In genomic region chr11:112086422-112087191, GRCh38 we compare ENCODE assay signal across 8 cellular contexts. TPM values are rescaled to one million over a fixed set of nuclear protein-coding genes. Genes with fewer than 3 reads are reported as not detected.
DNase-seq lines count a peak whose midpoint lies in the region; ATAC-seq and TF ChIP-seq lines count a peak whose summit lies in the region.

TSS of gene SDHD (plus strand) at chr11:112086873. CDS start at chr11:112086908, 35 bp downstream.
TSS of gene TIMM8B (minus strand) at chr11:112086756. CDS start at chr11:112086723, 33 bp downstream.

- H3K9me3 Mint-ChIP-seq in activated CD4-positive, alpha-beta T cell treated with anti-CD3 and anti-CD28 coated beads for 36 hours (ENCODE audit: low read depth) = no peaks in the 10 kb centered on the region

- intact Hi-C loops in activated CD4-positive, alpha-beta T cell treated with anti-CD3 and anti-CD28 coated beads for 36 hours (cut with DNase I, micrococcal nuclease) = loop anchor here (1.0 to 10.0 kb wide), 13 partner anchors 12 to 1226 kb away; partner anchors contain the start of genes CFAP68 (in 2 of the 2), DLAT (in 2 of the 2), FDXACB1 (in 2 of the 2) and NKAPD1 (in 2 of the 2)

- ATAC-seq in HG03442 (IDR thresholded peaks at IDR 0.05; ENCODE audit: unreplicated experiment) = peak; percentile 83
- peak; percentile 86 for ATAC-seq in activated CD4-positive, alpha-beta T cell treated with anti-CD3 and anti-CD28 coated beads for 36 hours

- H3K27ac Mint-ChIP-seq in activated CD4-positive, alpha-beta T cell treated with anti-CD3 and anti-CD28 coated beads for 36 hours = peak within 1 kb of the TSS; percentile 93

- no peaks in the 10 kb centered on the region; the same call in 1 of the 2 replicates for H3K4me1 ChIP-seq in BE2C

- H3K4me1 Mint-ChIP-seq in activated CD4-positive, alpha-beta T cell treated with anti-CD3 and anti-CD28 coated beads for 36 hours = peaks cover 63% of the 10 kb centered on the region

- H3K36me3 Mint-ChIP-seq in activated CD4-positive, alpha-beta T cell treated with anti-CD3 and anti-CD28 coated beads for 36 hours (ENCODE audit: low read depth) = peaks cover 74% of the 10 kb centered on the region

- CTCF ChIA-PET in activated CD4-positive, alpha-beta T cell treated with anti-CD3 and anti-CD28 coated beads for 36 hours (lab: Charles Lee) = interaction anchor here (0.5 to 1.4 kb wide), 7 partner anchors 70 to 216 kb away, joined by 3 to 6 read pairs (median 3); partner anchors contain the start of gene ALG9

- no peaks in the 10 kb centered on the region for H3K27me3 ChIP-seq in BE2C

- H3K4me3 Mint-ChIP-seq in activated CD4-positive, alpha-beta T cell treated with anti-CD3 and anti-CD28 coated beads for 36 hours = peak within 1 kb of the TSS; percentile 97

- POLR2A ChIA-PET in activated CD4-positive, alpha-beta T cell treated with anti-CD3 and anti-CD28 coated beads for 36 hours (lab: Charles Lee) = no interaction called here

- H3K4me3 ChIP-seq in BE2C (ENCODE audit: low read depth, low read length) = peak within 1 kb of the TSS; percentile 91
- H3K4me3 ChIP-seq in choroid plexus epithelial cell (ENCODE audit: low read depth, low read length) = peak within 1 kb of the TSS; percentile 81

- H3K9me3 ChIP-seq in BE2C = no peaks in the 10 kb centered on the region

- H3K36me3 ChIP-seq in BE2C = peaks cover 79% of the 10 kb centered on the region

- no peaks in the 10 kb centered on the region for H3K27me3 Mint-ChIP-seq in activated CD4-positive, alpha-beta T cell treated with anti-CD3 and anti-CD28 coated beads for 36 hours

- DNase-seq in BE2C (peak; percentile 95), GM19238 (ENCODE audit: insufficient read length, low spot score) (peak; percentile 85), NCI-H524 (lab: John Stamatoyannopoulos, UW) (peak; percentile 95 to 96), choroid plexus epithelial cell (ENCODE audit: low read depth) (peak; percentile 98), kidney glomerular epithelial cell (lab: John Stamatoyannopoulos, UW) (peak; percentile 93)
- peak; percentile 97 for DNase-seq in activated CD4-positive, alpha-beta T cell treated with anti-CD3 and anti-CD28 coated beads for 36 hours
- DNase-seq in stimulated activated CD4-positive, alpha-beta T cell treated with anti-CD3 and anti-CD28 coated beads, Interleukin-1b, Interleukin-23, amount 100 ng/mL, for 1 hour (ENCODE audit: low read depth in 2 of 2) = peak; percentile 86 to 91

- TF ChIP-seq CTCF in BE2C (IDR thresholded peaks at IDR 0.05; ENCODE audit: low read depth, low read length) (peak; percentile 25; the same call in 1 of the 2 replicates), choroid plexus epithelial cell (conservative IDR thresholded peaks at IDR 0.05; ENCODE audit: low read depth, low read length) (peak; percentile 63)

RNA-seq across cellular contexts. Expression of gene SDHD, which starts in this region (rescaled TPM):
- polyA plus RNA-seq in BE2C (2012; ENCODE audit: insufficient read depth, insufficient read length, low read depth) = 194 TPM
- total RNA-seq in activated CD4-positive, alpha-beta T cell treated with anti-CD3 and anti-CD28 coated beads for 36 hours = 10 to 100 TPM; 79.8 to 84.9 TPM

RNA-seq across cellular contexts. Expression of gene TIMM8B, which starts in this region (rescaled TPM):
- polyA plus RNA-seq in BE2C (2012; ENCODE audit: insufficient read depth, insufficient read length, low read depth) = 380 TPM
- total RNA-seq in activated CD4-positive, alpha-beta T cell treated with anti-CD3 and anti-CD28 coated beads for 36 hours = 10 to 100 TPM; 50.5 to 52.6 TPM

Comparison
In these comparisons a context has a peak if more than half of its experiments do, and no peak if none do; other contexts are left out.
1. Peak in every context shown above with its lines: DNase-seq, ATAC-seq and H3K4me3 ChIP-seq.